Comparison of ENCODE assay signal across 30 cellular contexts in genomic region chr10:1569208-1569607, GRCh38.
"Had no signal": no experiment of that assay in that cellular context is flagged by ENCODE, and none has a peak within 500 bp of the region (broad histone marks: within the 10 kb centered on the region; RNA-seq: fewer than 3 reads in every experiment).

No MANE protein-coding gene starts in this region.

- H3K4me1 ChIP-seq: left lung, lower lobe of right lung, prostate gland, testis, thyroid gland, uterus had no signal

- H3K27me3 ChIP-seq: ovary, testis, thyroid gland, uterus had no signal

- H3K9me3 Mint-ChIP-seq: mesothelial cell of epicardium had no signal

- H3K27ac Mint-ChIP-seq: mesothelial cell of epicardium; naive thymus-derived CD4-positive, alpha-beta T cell; natural killer cell treated with Interleukin-12 subunit alpha and Interleukin-12 subunit beta and Interleukin-15 and Interleukin-18, amount 100 ng/mL, for 72 hours; stimulated activated memory B cell treated with anti-CD40 and anti-IgM and Interleukin-4, amounts not matched to agents 10 μg/mL and 1 μg/mL and 100 μg/mL, for 72 hours; stimulated activated naive CD8-positive, alpha-beta T cell treated with anti-CD3 and anti-CD28 coated beads, Interleukin-15, amount 100 ng/mL, for 72 hours had no signal

- H3K4me3 ChIP-seq: left lung, lower lobe of right lung, mucosa of descending colon, ovary, prostate gland, testis, thyroid gland, uterus had no signal

- H3K4me1 Mint-ChIP-seq: mesothelial cell of epicardium; naive thymus-derived CD4-positive, alpha-beta T cell; stimulated activated naive CD8-positive, alpha-beta T cell treated with anti-CD3 and anti-CD28 coated beads, Interleukin-15, amount 100 ng/mL, for 72 hours had no signal

- DNase-seq: hippocampal formation; kidney; left colon; left lung; lower lobe of right lung; mammary epithelial cell; mesenchymal stem cell; mucosa of descending colon; naive thymus-derived CD4-positive, alpha-beta T cell; ovary; retina; right cardiac atrium; small intestine; stimulated activated CD4-positive, alpha-beta T cell treated with anti-CD3 and anti-CD28 coated beads, Interleukin-1b, Interleukin-23, amount 100 ng/mL, for 48 hours; stimulated activated CD4-positive, alpha-beta T cell treated with anti-CD3 and anti-CD28 coated beads, Interleukin-2, amount 100 ng/mL, for 48 hours; stimulated activated CD4-positive, alpha-beta T cell treated with anti-CD3 and anti-CD28 coated beads, Interleukin-4, amount 100 ng/mL, for 4 hours; stimulated activated CD8-positive, alpha-beta memory T cell treated with anti-CD3 and anti-CD28 coated beads, Interleukin-4, amount 100 ng/mL, for 48 hours; stimulated activated naive CD4-positive, alpha-beta T cell treated with Interleukin-2 at 50 U/mL for 16 hours; stimulated activated naive CD8-positive, alpha-beta T cell treated with anti-CD3 and anti-CD28 coated beads, Interleukin-15, amount 100 ng/mL, for 72 hours; substantia nigra; testis; thyroid gland; trophoblast cell; uterus had no signal

- H3K36me3 Mint-ChIP-seq: mesothelial cell of epicardium; naive thymus-derived CD4-positive, alpha-beta T cell; natural killer cell treated with Interleukin-12 subunit alpha and Interleukin-12 subunit beta and Interleukin-15 and Interleukin-18, amount 100 ng/mL, for 72 hours had no signal

- H3K4me3 Mint-ChIP-seq: mesothelial cell of epicardium; naive thymus-derived CD4-positive, alpha-beta T cell; natural killer cell treated with Interleukin-12 subunit alpha and Interleukin-12 subunit beta and Interleukin-15 and Interleukin-18, amount 100 ng/mL, for 72 hours; stimulated activated memory B cell treated with anti-CD40 and anti-IgM and Interleukin-4, amounts not matched to agents 10 μg/mL and 1 μg/mL and 100 μg/mL, for 72 hours; stimulated activated naive CD8-positive, alpha-beta T cell treated with anti-CD3 and anti-CD28 coated beads, Interleukin-15, amount 100 ng/mL, for 72 hours had no signal

- ATAC-seq: left colon; left lung; lower lobe of right lung; mucosa of descending colon; naive thymus-derived CD4-positive, alpha-beta T cell; natural killer cell treated with Interleukin-12 subunit alpha and Interleukin-12 subunit beta and Interleukin-15 and Interleukin-18, amount 100 ng/mL, for 72 hours; right cardiac atrium; sciatic nerve; stimulated activated memory B cell treated with anti-CD40 and anti-IgM and Interleukin-4, amounts not matched to agents 10 μg/mL and 1 μg/mL and 100 μg/mL, for 72 hours; stimulated activated naive CD8-positive, alpha-beta T cell treated with anti-CD3 and anti-CD28 coated beads, Interleukin-15, amount 100 ng/mL, for 72 hours had no signal

- H3K36me3 ChIP-seq: left lung, lower lobe of right lung, ovary, prostate gland, thyroid gland, uterus had no signal

- FAIRE-seq: islet of Langerhans, kidney, small intestine had no signal

- H3K9me3 ChIP-seq: left lung, lower lobe of right lung, mucosa of descending colon, ovary, prostate gland, testis, thyroid gland, uterus had no signal

- H3K27ac ChIP-seq: left lung, lower lobe of right lung, ovary, prostate gland, testis, thyroid gland, uterus had no signal
